26 cellular contexts compared by ENCODE assay signal in the genomic region with DNA sequence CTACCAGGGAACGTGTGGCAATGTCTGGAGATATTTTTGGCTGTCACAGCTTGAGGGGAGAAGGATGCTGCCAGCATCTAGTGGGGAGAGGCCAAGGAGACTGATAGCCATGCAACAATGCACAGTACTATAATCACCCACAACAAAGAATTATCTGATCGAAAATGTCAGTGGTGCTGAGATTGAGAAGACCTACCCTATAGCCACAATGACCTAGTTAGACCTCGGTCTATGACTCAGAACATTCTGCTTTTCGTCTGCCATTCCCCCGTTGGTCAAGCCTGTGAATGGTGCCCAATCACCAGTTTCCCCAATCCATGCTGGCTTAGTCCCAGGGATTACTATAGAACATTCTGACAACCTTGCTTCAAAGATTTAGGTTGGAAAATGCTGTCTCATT.
"Had no signal": no experiment of that assay in that cellular context is flagged by ENCODE, and none has a peak within 500 bp of the region (broad histone marks: within the 10 kb centered on the region; RNA-seq: fewer than 3 reads in every experiment).

No MANE protein-coding gene starts in this region.

- H3K4me3 ChIP-seq: K562, PC-9, Peyer's patch, SJSA1, SK-N-MC had no signal

- H3K9me3 ChIP-seq: Peyer's patch, SJSA1 had no signal

- ATAC-seq: HepG2, K562 had no signal

- H3K36me3 ChIP-seq: Peyer's patch, SJSA1 had no signal

- H3K4me2 ChIP-seq: KMS-11, PC-9 had no signal

- H2AFZ ChIP-seq: PC-9 had no signal

- H3K9me3 Mint-ChIP-seq: IgD-negative memory B cell had no signal

- H3K4me1 Mint-ChIP-seq: IgD-negative memory B cell had no signal

- H3K4me3 Mint-ChIP-seq: IgD-negative memory B cell had no signal

- H3K27ac ChIP-seq: KMS-11, PC-9, Peyer's patch, SJSA1, SK-N-MC had no signal

- DNase-seq: Kasumi-1; MM.1S; NCI-H1092 treated with DMSO at 0.1 percent for 48 hours; NCI-H1436; NCI-H187; NCI-H2029; NCI-H2081 treated with DMSO at 0.1 percent for 48 hours; NCI-H2171; NCI-H226; NCI-H446; NCI-H510A; NCI-H524 treated with DMSO at 0.1 percent for 48 hours; NCI-H69; NCI-H774; NK-92 treated with Interleukin-12 subunit alpha and Interleukin-12 subunit beta, amount 100 ng/mL, for 24 hours; PC-9; Peyer's patch; Right ventricle myocardium superior; RPMI8226; SIG-M5 had no signal

- H3K27ac Mint-ChIP-seq: IgD-negative memory B cell had no signal

- H3K27me3 ChIP-seq: Peyer's patch, SJSA1 had no signal

- H3K9ac ChIP-seq: KMS-11 had no signal

- H3K4me1 ChIP-seq: Peyer's patch, SJSA1 had no signal
